ENCODE assay signal across 8 cellular contexts in genomic region chr1:84300991-84301758, GRCh38. TPM values are rescaled to one million over a fixed set of nuclear protein-coding genes. Genes with fewer than 3 reads are reported as not detected.
DNase-seq lines count a peak whose midpoint lies in the region; ATAC-seq, FAIRE-seq and TF ChIP-seq lines count a peak whose summit lies in the region.

SAMD13 (plus strand) TSS chr1:84301708; CDS start chr1:84303235, 1,527 bp downstream.

- no peaks in the 10 kb centered on the region for H3F3A ChIP-seq in Loucy (ENCODE audit: low read depth)

- H3K4me1 ChIP-seq in Loucy (ENCODE audit: insufficient read depth, low read length, poor library complexity, severe bottlenecking) = peaks cover 75% of the 10 kb centered on the region
- H3K4me1 ChIP-seq in RWPE2 (ENCODE audit: insufficient read depth, poor library complexity, severe bottlenecking) = peaks cover 22% of the 10 kb centered on the region
- H3K4me1 ChIP-seq in iPS-18a (ENCODE audit: control insufficient read depth, low read depth, low read length) = peaks cover 38% of the 10 kb centered on the region
- peaks cover 0 to 44% (median 30%) of the 10 kb centered on the region in 4 donors for H3K4me1 ChIP-seq in sigmoid colon

- H3K4me2 ChIP-seq in Loucy (ENCODE audit: low read depth, low read length, poor library complexity, severe bottlenecking) = peak within 1 kb of the TSS; percentile 87

- no peaks in the 10 kb centered on the region for H3K36me3 ChIP-seq in Loucy (ENCODE audit: insufficient read depth, low read length)
- H3K36me3 ChIP-seq in RWPE2 (ENCODE audit: low read depth) = no peaks in the 10 kb centered on the region
- H3K36me3 ChIP-seq in iPS-18a (ENCODE audit: control insufficient read depth, low read depth, low read length) = no peaks in the 10 kb centered on the region
- H3K36me3 ChIP-seq in sigmoid colon = no peaks in the 10 kb centered on the region

- H3K9ac ChIP-seq in Loucy (ENCODE audit: low read depth, low read length, poor library complexity, severe bottlenecking) (peak within 1 kb of the TSS; percentile 97), iPS-18a (ENCODE audit: low read length) (peak within 1 kb of the TSS; percentile 0)

- H3K27ac ChIP-seq in RWPE2 (ENCODE audit: poor library complexity, severe bottlenecking) (no peak within 1 kb of the TSS), iPS-18a (ENCODE audit: low read length) (no peak within 1 kb of the TSS), sigmoid colon (peak within 1 kb of the TSS; percentile 34 to 86 (median 68))

- TF ChIP-seq POLR2A in sigmoid colon (IDR thresholded peaks at IDR 0.05) = no peak

- H3K79me2 ChIP-seq in Loucy (ENCODE audit: insufficient read depth, low read length) = peaks cover 42% of the 10 kb centered on the region

- peak; percentile 35; the same call in 1 of the 3 replicates for ATAC-seq in RWPE2 (ENCODE audit: low read depth)

- 5 to 28% methylated on average over 5 of the region's 5 CpGs for WGBS in sigmoid colon, 2 donors

- intact Hi-C loops in sigmoid colon (cut with DNase I) = loop anchor here (5.0 kb wide), 1 partner anchor 224 kb away; no protein-coding TSS in a partner anchor

- H4K20me1 ChIP-seq in Loucy (ENCODE audit: insufficient read depth, low read length, poor library complexity, severe bottlenecking) = no peaks in the 10 kb centered on the region

- TF ChIP-seq CTCF in Loucy (conservative IDR thresholded peaks at IDR 0.05; ENCODE audit: low read length) = no peak
- TF ChIP-seq CTCF in RWPE2 (IDR thresholded peaks at IDR 0.05; ENCODE audit: poor library complexity, severe bottlenecking) = no peak
- no peak for TF ChIP-seq CTCF in sigmoid colon (IDR thresholded peaks at IDR 0.05)
- TF ChIP-seq CTCF in D721Med (IDR thresholded peaks at IDR 0.05; ENCODE audit: insufficient read depth, missing control alignments) = no peak

- no peak for FAIRE-seq in D721Med (lab: Jason Lieb, UNC)

- peak within 1 kb of the TSS; percentile 94 for H3K4me3 ChIP-seq in Loucy (ENCODE audit: low read length, poor library complexity, severe bottlenecking)
- H3K4me3 ChIP-seq in RWPE2 (ENCODE audit: severe bottlenecking) = no peak within 1 kb of the TSS
- H3K4me3 ChIP-seq in iPS-18a (ENCODE audit: low read length) = peak within 1 kb of the TSS; percentile 27
- peak within 1 kb of the TSS in 3 of 4 donors; percentile 30 to 44 (median 36) for H3K4me3 ChIP-seq in sigmoid colon

- peak; percentile 29 for DNase-seq in activated gamma-delta T cell treated with Interleukin-2 at 50 U/mL for 16 hours
- no peak for DNase-seq in activated gamma-delta T cell (lab: John Stamatoyannopoulos, UW)
- DNase-seq in RWPE2 (ENCODE audit: low spot score) = no peak
- peak; percentile 88 for DNase-seq in astrocyte of the hippocampus (ENCODE audit: low read depth, low spot score)
- DNase-seq in sigmoid colon = peak; percentile 84
- DNase-seq in D721Med (ENCODE audit: insufficient read length, low spot score) = no peak

- no peaks in the 10 kb centered on the region for H3K9me2 ChIP-seq in Loucy (replicated peaks; ENCODE audit: low read depth, low read length)

- peaks cover 3% of the 10 kb centered on the region; the same call in 1 of the 2 replicates for H3K9me3 ChIP-seq in Loucy (ENCODE audit: insufficient read depth, low read depth, low read length)
- H3K9me3 ChIP-seq in RWPE2 (ENCODE audit: severe bottlenecking) = no peaks in the 10 kb centered on the region
- H3K9me3 ChIP-seq in iPS-18a (ENCODE audit: control insufficient read depth, low read depth, low read length) = no peaks in the 10 kb centered on the region
- no peaks in the 10 kb centered on the region for H3K9me3 ChIP-seq in sigmoid colon

- peak within 1 kb of the TSS; percentile 69 for H2AFZ ChIP-seq in Loucy (ENCODE audit: low read length)

- no peak for TF ChIP-seq EP300 in sigmoid colon (IDR thresholded peaks at IDR 0.05)

- H3K27me3 ChIP-seq in Loucy (ENCODE audit: insufficient read depth, low read length, poor library complexity, severe bottlenecking) (no peaks in the 10 kb centered on the region), RWPE2 (ENCODE audit: insufficient read depth, poor library complexity, severe bottlenecking) (no peaks in the 10 kb centered on the region), iPS-18a (ENCODE audit: control insufficient read depth, insufficient read depth, low read length) (no peaks in the 10 kb centered on the region), sigmoid colon (no peaks in the 10 kb centered on the region)

RNA-seq across cellular contexts. Expression of gene SAMD13, which starts in this region (rescaled TPM):
- total RNA-seq in sigmoid colon = 1 to 10 TPM in 3 of 4 donors, under 1 TPM in 1; 0.41 to 3.0 (median 2.1) TPM
- polyA plus RNA-seq in sigmoid colon = 10 to 100 TPM in 2 of 3 donors, 1 to 10 TPM in 1; 8.8 to 31.8 (median 21.3) TPM

Comparison
In these comparisons a context has a peak if more than half of its experiments do, and no peak if none do; other contexts are left out.
1. DNase-seq: peak in activated gamma-delta T cell treated with Interleukin-2 at 50 U/mL for 16 hours (single experiment), astrocyte of the hippocampus (single experiment) and sigmoid colon (single experiment); none in activated gamma-delta T cell (single experiment), RWPE2 (single experiment) and D721Med (single experiment).
2. H3K27ac ChIP-seq: peak in sigmoid colon (4 of 4); none in RWPE2 (single experiment) and iPS-18a (single experiment).